8 cellular contexts compared by ENCODE assay signal in the genomic region with DNA sequence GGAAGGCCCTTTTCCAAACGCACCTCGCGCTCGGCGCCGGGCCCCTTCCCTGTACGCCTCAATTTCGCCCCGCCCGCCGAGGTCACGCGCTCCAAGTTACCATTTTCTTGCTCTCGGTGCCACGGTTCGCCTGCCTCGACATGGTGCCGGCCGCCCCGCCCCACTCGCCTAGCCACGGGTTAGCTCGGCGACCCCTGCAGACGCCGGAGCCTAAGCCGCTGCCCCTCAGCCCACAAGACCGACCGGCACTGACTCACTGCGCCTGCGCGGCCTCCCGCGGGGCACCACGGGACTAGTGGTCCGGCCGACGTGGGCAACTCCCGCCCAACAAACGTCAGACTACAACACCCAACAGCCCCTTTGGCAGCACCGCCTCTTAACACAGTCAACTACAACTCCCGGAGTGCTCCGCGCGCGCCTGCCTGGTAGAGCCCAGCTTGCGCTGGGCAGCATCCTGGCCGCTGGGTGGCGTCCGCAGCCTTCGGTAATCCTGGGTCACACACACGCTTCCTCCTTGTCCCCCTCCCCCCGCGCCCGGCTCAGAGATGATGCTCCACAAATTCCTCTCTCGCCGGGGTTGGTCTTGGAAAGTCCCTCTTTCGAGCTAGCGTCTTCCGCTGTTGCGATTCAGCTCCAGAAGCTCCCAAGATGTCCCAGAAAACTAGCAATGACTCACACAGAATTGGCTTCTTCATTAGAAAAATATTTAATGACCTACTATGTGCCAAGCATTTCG. TPM values are rescaled to one million over a fixed set of nuclear protein-coding genes. Genes with fewer than 3 reads are reported as not detected.
DNase-seq lines count a peak whose midpoint lies in the region; ATAC-seq and TF ChIP-seq lines count a peak whose summit lies in the region.

A gene (minus strand): TSS at position 250 of the 736 bp plus-strand sequence. CDS start 108 bp downstream, at position 142.

- peaks cover 28% of the 10 kb centered on the region for H3K79me2 ChIP-seq in SU-DHL-6 (ENCODE audit: insufficient read depth, low read length)

- peaks cover 46% of the 10 kb centered on the region for H3K4me1 Mint-ChIP-seq in activated naive CD8-positive, alpha-beta T cell treated with anti-CD3 and anti-CD28 coated beads, Interleukin-2, amount 10 ng/mL, durations not matched to agents 7 days and 5 days

- H4K20me1 ChIP-seq in SU-DHL-6 (ENCODE audit: low read depth, low read length) = no peaks in the 10 kb centered on the region

- H3K27me3 Mint-ChIP-seq in activated naive CD8-positive, alpha-beta T cell treated with anti-CD3 and anti-CD28 coated beads, Interleukin-2, amount 10 ng/mL, durations not matched to agents 7 days and 5 days = no peaks in the 10 kb centered on the region

- peak within 1 kb of the TSS; percentile 100 for H3K27ac Mint-ChIP-seq in activated naive CD8-positive, alpha-beta T cell treated with anti-CD3 and anti-CD28 coated beads, Interleukin-2, amount 10 ng/mL, durations not matched to agents 7 days and 5 days

- peak within 1 kb of the TSS; percentile 98 for H3K4me3 Mint-ChIP-seq in activated naive CD8-positive, alpha-beta T cell treated with anti-CD3 and anti-CD28 coated beads, Interleukin-2, amount 10 ng/mL, durations not matched to agents 7 days and 5 days

- no peaks in the 10 kb centered on the region for H3K9me2 ChIP-seq in SU-DHL-6 (replicated peaks; ENCODE audit: insufficient read depth, low read length)

- H3K9me3 Mint-ChIP-seq in activated naive CD8-positive, alpha-beta T cell treated with anti-CD3 and anti-CD28 coated beads, Interleukin-2, amount 10 ng/mL, durations not matched to agents 7 days and 5 days = no peaks in the 10 kb centered on the region

- H3K4me1 ChIP-seq in ovary (ENCODE audit: insufficient read depth) = peaks cover 6% of the 10 kb centered on the region
- peaks cover 38 to 50% of the 10 kb centered on the region in 2 donors for H3K4me1 ChIP-seq in thyroid gland

- H3K9ac ChIP-seq in SU-DHL-6 (ENCODE audit: low read length) = peak within 1 kb of the TSS; percentile 73

- intact Hi-C loops in head of caudate nucleus (cut with DNase I) = loop anchor here (2.0 kb wide), 2 partner anchors 73 to 137 kb away; no protein-coding TSS in a partner anchor
- intact Hi-C loops in ovary (cut with DNase I) = loop anchor here in 1 of 4 donors (2.0 to 5.0 kb wide), 2 partner anchors 38 to 75 kb away; a partner anchor contains a TSS
- intact Hi-C loops in thyroid gland (cut with DNase I) = no loop called here

- H3K27me3 ChIP-seq in SU-DHL-6 (ENCODE audit: low read length) = no peaks in the 10 kb centered on the region
- H3K27me3 ChIP-seq in ovary = no peaks in the 10 kb centered on the region
- no peaks in the 10 kb centered on the region for H3K27me3 ChIP-seq in thyroid gland

- peaks cover 6% of the 10 kb centered on the region; the same call in 1 of the 2 replicates for H3F3A ChIP-seq in SU-DHL-6 (ENCODE audit: insufficient read depth)

- DNase-seq in NCI-H128 (lab: John Stamatoyannopoulos, UW; ENCODE audit: unreplicated experiment) = peak; percentile 100
- DNase-seq in activated naive CD8-positive, alpha-beta T cell treated with anti-CD3 and anti-CD28 coated beads, Interleukin-2, amount 10 ng/mL, durations not matched to agents 7 days and 5 days = peak; percentile 98
- peak; percentile 99 to 100 (median 100) for DNase-seq in head of caudate nucleus
- DNase-seq in ovary = peak; percentile 100
- DNase-seq in thyroid gland = peak; percentile 100

- H3K36me3 ChIP-seq in SU-DHL-6 (ENCODE audit: low read length) (no peaks in the 10 kb centered on the region), ovary (no peaks in the 10 kb centered on the region), thyroid gland (no peaks in the 10 kb centered on the region)

- H3K9me3 ChIP-seq in SU-DHL-6 (ENCODE audit: insufficient read depth, low read length) (no peaks in the 10 kb centered on the region), ovary (no peaks in the 10 kb centered on the region), thyroid gland (no peaks in the 10 kb centered on the region)

- peak; percentile 92 for ATAC-seq in HG02759 (IDR thresholded peaks at IDR 0.05; ENCODE audit: unreplicated experiment)
- ATAC-seq in activated naive CD8-positive, alpha-beta T cell treated with anti-CD3 and anti-CD28 coated beads, Interleukin-2, amount 10 ng/mL, durations not matched to agents 7 days and 5 days (ENCODE audit: low read depth) = peak; percentile 93

- H3K4me2 ChIP-seq in SU-DHL-6 (ENCODE audit: low read depth, low read length, poor library complexity, severe bottlenecking) = peak within 1 kb of the TSS; percentile 67

- POLR2A ChIA-PET in activated naive CD8-positive, alpha-beta T cell treated with anti-CD3 and anti-CD28 coated beads, Interleukin-2, amount 10 ng/mL, durations not matched to agents 7 days and 5 days (lab: Charles Lee) = interaction anchor here (0.5 to 4.2 kb wide), 15 partner anchors 12 to 380 kb away, joined by 3 to 98 read pairs (median 4); a partner anchor contains a TSS

- 0 to 1% (median 0%) methylated on average over 46 to 62 of the region's 62 CpGs for WGBS in ovary, 3 donors
- WGBS in thyroid gland, 2 donors = 1 to 2% methylated on average over 41 to 42 of the region's 62 CpGs

- H3K36me3 Mint-ChIP-seq in activated naive CD8-positive, alpha-beta T cell treated with anti-CD3 and anti-CD28 coated beads, Interleukin-2, amount 10 ng/mL, durations not matched to agents 7 days and 5 days = peaks cover 6% of the 10 kb centered on the region

- H3K4me3 ChIP-seq in SU-DHL-6 (ENCODE audit: insufficient read depth, low read length, poor library complexity, severe bottlenecking) (peak within 1 kb of the TSS; percentile 57), ovary (peak within 1 kb of the TSS; percentile 68), thyroid gland (replicated peaks in 1 of 3) (peak within 1 kb of the TSS; percentile 50 to 73 (median 60))

- peak within 1 kb of the TSS; percentile 76 for H2AFZ ChIP-seq in SU-DHL-6 (ENCODE audit: low read depth, low read length, severe bottlenecking)

- TF ChIP-seq EP300 in ovary (IDR thresholded peaks at IDR 0.05) = peak; percentile 19

- peak; percentile 86 for TF ChIP-seq POLR2A in ovary (IDR thresholded peaks at IDR 0.05)
- peak; percentile 94 to 98 for TF ChIP-seq POLR2A in thyroid gland (IDR thresholded peaks at IDR 0.05)

- H3K27ac ChIP-seq in SU-DHL-6 (ENCODE audit: low read depth, low read length) = peak within 1 kb of the TSS; percentile 43
- peak within 1 kb of the TSS; percentile 72 to 74 for H3K27ac ChIP-seq in ovary
- peak within 1 kb of the TSS; percentile 94 to 100 (median 100) for H3K27ac ChIP-seq in thyroid gland

- TF ChIP-seq CTCF in GM12873 (IDR thresholded peaks at IDR 0.05; ENCODE audit: insufficient read depth, low read depth, low read length, missing control alignments) (peak; percentile 92), SU-DHL-6 (IDR thresholded peaks at IDR 0.05; ENCODE audit: insufficient read depth, low read length, poor library complexity, severe bottlenecking) (peak; percentile 94), ovary (IDR thresholded peaks at IDR 0.05) (peak; percentile 89 to 99 (median 97)), thyroid gland (IDR thresholded peaks at IDR 0.05) (peak; percentile 66 to 99 (median 97))

RNA-seq across cellular contexts. Expression of the gene that starts here (rescaled TPM):
- total RNA-seq in activated naive CD8-positive, alpha-beta T cell treated with anti-CD3 and anti-CD28 coated beads, Interleukin-2, amount 10 ng/mL, durations not matched to agents 7 days and 5 days = 10 to 100 TPM; 51.7 to 52.5 TPM
- total RNA-seq in ovary = 10 to 100 TPM; 42.3 to 49.6 (median 45.2) TPM
- polyA plus RNA-seq in ovary = 10 to 100 TPM; 44.0 to 94.6 TPM
- total RNA-seq in thyroid gland = 100 to 1,000 TPM; 101 to 156 (median 148) TPM

Comparison
In these comparisons a context has a peak if more than half of its experiments do, and no peak if none do; other contexts are left out.
1. Peak in every context shown above with its lines: DNase-seq, ATAC-seq, H3K4me3 ChIP-seq and H3K27ac ChIP-seq.
2. H3K27ac ChIP-seq: peak in every context shown above with its lines; median percentile 100 in thyroid gland; 73 in ovary; 43 in SU-DHL-6.